Comparison of ENCODE assay signal across 8 cellular contexts in the genomic region with DNA sequence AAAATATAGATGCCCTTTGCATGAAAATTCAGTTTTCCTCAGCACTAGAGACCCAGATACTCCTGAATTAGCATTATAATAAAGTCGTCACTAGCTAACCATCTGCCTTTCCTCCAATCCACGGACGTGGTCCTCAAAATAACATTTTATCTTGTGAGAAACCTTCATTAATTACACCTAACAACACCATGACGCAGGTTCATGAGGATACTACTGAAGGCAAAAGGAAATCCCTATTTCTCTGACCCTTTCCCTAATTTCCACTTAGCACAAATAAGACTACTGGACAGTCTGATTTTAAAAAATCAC. TPM values are rescaled to one million over a fixed set of nuclear protein-coding genes. Genes with fewer than 3 reads are reported as not detected.
DNase-seq lines count a peak whose midpoint lies in the region; ATAC-seq and TF ChIP-seq lines count a peak whose summit lies in the region.

No MANE protein-coding gene starts in this region.

- H3K9me3 Mint-ChIP-seq in naive B cell, result no peaks in the 10 kb centered on the region

- H3K4me1 Mint-ChIP-seq in naive B cell, result peaks cover 36 to 49% (median 37%) of the 10 kb centered on the region in 3 donors

- CTCF ChIA-PET in A673 (lab: Charles Lee), result no interaction called here

- POLR2A ChIA-PET in A673 (lab: Charles Lee; ENCODE audit: low non-redundant PET), result no interaction called here

- no peaks in the 10 kb centered on the region for H3K36me3 ChIP-seq in A673 (ENCODE audit: insufficient read depth, low read length, poor library complexity, severe bottlenecking)

- peak overlapping the region; percentile 82 for H3K4me3 ChIP-seq in A673 (ENCODE audit: low read depth, low read length, poor library complexity, severe bottlenecking)
- H3K4me3 ChIP-seq in Jurkat, Clone E6-1 (ENCODE audit: low read length), result peak overlapping the region; percentile 99

- H3K27ac ChIP-seq in A673 (ENCODE audit: low read depth, low read length, poor library complexity, severe bottlenecking) (peak overlapping the region; percentile 98), cingulate gyrus (ENCODE audit: low read depth, low read length) (peak overlapping the region; percentile 99)

- H3K27me3 ChIP-seq in A673 (replicated peaks; ENCODE audit: insufficient read depth, low read depth, low read length, poor library complexity), result no peaks in the 10 kb centered on the region

- no peaks in the 10 kb centered on the region for H3K9me3 ChIP-seq in A673 (ENCODE audit: low read depth, low read length, poor library complexity, severe bottlenecking)

- peaks cover 0 to 7% of the 10 kb centered on the region in 2 donors for H3K36me3 Mint-ChIP-seq in naive B cell

- H3K27me3 Mint-ChIP-seq in naive B cell, result no peaks in the 10 kb centered on the region

- intact Hi-C loops in A673 (cut with micrococcal nuclease; ENCODE audit: unreplicated experiment), result loop anchor here (10.0 kb wide), 1 partner anchor 92 kb away; no protein-coding TSS in a partner anchor

- BruUV-seq in A673 (replicated peaks; lab: Mats Ljungman, UMichigan), result no TSS peak

- DNase-seq in A673 (ENCODE audit: low spot score) (no peak), naive B cell (no peak), omental fat pad (ENCODE audit: low spot score) (no peak), GOT3 (lab: John Stamatoyannopoulos, UW) (no peak), HuH-7 (ENCODE audit: low spot score) (no peak)
- no peak for DNase-seq in Jurkat, Clone E6-1 (ENCODE audit: low read depth, low spot score)

- ATAC-seq in naive B cell (ENCODE audit: low read depth in 2 of 2) (no peak), omental fat pad (ENCODE audit: low FRiP score) (no peak), GM21367 (IDR thresholded peaks at IDR 0.05; ENCODE audit: unreplicated experiment) (no peak)

- peak overlapping the region; percentile 78 to 100 (median 96) for H3K4me3 Mint-ChIP-seq in naive B cell

- H3K4me1 ChIP-seq in A673 (ENCODE audit: insufficient read depth, low read length, poor library complexity, severe bottlenecking), result peaks cover 41% of the 10 kb centered on the region

- H3K27ac Mint-ChIP-seq in naive B cell, result peak overlapping the region in 3 of 6 donors; percentile 99 to 100 (median 100)

- TF ChIP-seq CTCF in A673 (conservative IDR thresholded peaks at IDR 0.05; ENCODE audit: low read depth, low read length), result no peak
- no peak for TF ChIP-seq CTCF in omental fat pad (IDR thresholded peaks at IDR 0.05)

RNA-seq across cellular contexts. Expression of a gene that starts 1.3 kb away (rescaled TPM):
- total RNA-seq in A673 (2021) (147 TPM in 2 replicates), omental fat pad (100 to 1,000 TPM in 2 of 4 donors, 10 to 100 TPM in 2; 94.9 to 186 (median 98.0) TPM)
- polyA plus RNA-seq in Jurkat, Clone E6-1 (2012; ENCODE audit: insufficient read depth, insufficient read length), result 130 TPM
- polyA plus RNA-seq in naive B cell (ENCODE audit: low read depth in 6 of 6), result 100 to 1,000 TPM; 104 to 138 (median 121) TPM

RNA-seq across cellular contexts. Expression of a gene that starts 32.4 kb away (rescaled TPM):
- total RNA-seq in A673 (2021) (15.9 and 21.7 TPM in 2 replicates), omental fat pad (1 to 10 TPM; 1.2 to 4.5 (median 4.0) TPM)
- 13.1 TPM for polyA plus RNA-seq in Jurkat, Clone E6-1 (2012; ENCODE audit: insufficient read depth, insufficient read length)
- 1 to 10 TPM; 1.6 to 4.1 (median 3.8) TPM for polyA plus RNA-seq in naive B cell (ENCODE audit: low read depth in 6 of 6)
